Comparison of ENCODE assay signal across 9 cellular contexts in genomic region chr7:44587843-44588711, GRCh38. TPM values are rescaled to one million over a fixed set of nuclear protein-coding genes. Genes with fewer than 3 reads are reported as not detected.
DNase-seq lines count a peak whose midpoint lies in the region; ATAC-seq and TF ChIP-seq lines count a peak whose summit lies in the region.
"Had no signal": no experiment of that assay in that cellular context is flagged by ENCODE, and none has a peak within 500 bp of the region (broad histone marks: within the 10 kb centered on the region; RNA-seq: fewer than 3 reads in every experiment).

No MANE protein-coding gene starts in this region.

- H3K27me3 ChIP-seq in gastroesophageal sphincter: no peaks in the 10 kb centered on the region
- H3K27me3 ChIP-seq: SJSA1 had no signal

- TF ChIP-seq CTCF in gastroesophageal sphincter (IDR thresholded peaks at IDR 0.05): peak in 3 of 4 experiments; percentile 50 to 65 (median 59)

- no peaks in the 10 kb centered on the region for H3K4me1 Mint-ChIP-seq in activated T-helper 17 cell treated with anti-CD3 and anti-CD28 coated beads, Interleukin-2, amount 50 U/mL, for 72 hours

- intact Hi-C loops in sciatic nerve (cut with DNase I): no loop called here

- H3K27ac Mint-ChIP-seq in activated T-helper 17 cell treated with anti-CD3 and anti-CD28 coated beads, Interleukin-2, amount 50 U/mL, for 72 hours: peak overlapping the region; percentile 64

- H3K27ac ChIP-seq in gastroesophageal sphincter: no peak overlapping the region
- H3K27ac ChIP-seq: SJSA1 had no signal

- H3K9me3 Mint-ChIP-seq in activated T-helper 17 cell treated with anti-CD3 and anti-CD28 coated beads, Interleukin-2, amount 50 U/mL, for 72 hours: no peaks in the 10 kb centered on the region

- H3K9me3 ChIP-seq in gastroesophageal sphincter: no peaks in the 10 kb centered on the region
- H3K9me3 ChIP-seq: SJSA1 had no signal

- WGBS in gastroesophageal sphincter (ENCODE audit: low coverage in 1 of 2), 2 donors: 16% methylated on average over 6 of the region's 6 CpGs

- no peaks in the 10 kb centered on the region for H3K27me3 Mint-ChIP-seq in activated T-helper 17 cell treated with anti-CD3 and anti-CD28 coated beads, Interleukin-2, amount 50 U/mL, for 72 hours

- no peak for TF ChIP-seq EP300 in gastroesophageal sphincter (IDR thresholded peaks at IDR 0.05)

- no peak overlapping the region for H3K4me3 ChIP-seq in gastroesophageal sphincter
- H3K4me3 ChIP-seq: SJSA1 had no signal

- no peak overlapping the region for H3K4me3 Mint-ChIP-seq in activated T-helper 17 cell treated with anti-CD3 and anti-CD28 coated beads, Interleukin-2, amount 50 U/mL, for 72 hours

- TF ChIP-seq POLR2A in gastroesophageal sphincter (IDR thresholded peaks at IDR 0.05): no peak

- peaks cover 0 to 5% (median 0%) of the 10 kb centered on the region in 3 donors for H3K4me1 ChIP-seq in gastroesophageal sphincter

- H3K36me3 ChIP-seq in gastroesophageal sphincter: no peaks in the 10 kb centered on the region
- H3K36me3 ChIP-seq: SJSA1 had no signal

- ATAC-seq in activated T-helper 17 cell treated with anti-CD3 and anti-CD28 coated beads, Interleukin-2, amount 50 U/mL, for 72 hours (replicated peaks): peak; percentile 85
- ATAC-seq in gastroesophageal sphincter: peak; percentile 68
- peak; percentile 76 for ATAC-seq in sciatic nerve
- ATAC-seq in HG03025 (IDR thresholded peaks at IDR 0.05; ENCODE audit: low FRiP score, unreplicated experiment): no peak
- no peak for ATAC-seq in GM18861 (IDR thresholded peaks at IDR 0.05; ENCODE audit: unreplicated experiment)

- H3K36me3 Mint-ChIP-seq in activated T-helper 17 cell treated with anti-CD3 and anti-CD28 coated beads, Interleukin-2, amount 50 U/mL, for 72 hours (ENCODE audit: low read depth): no peaks in the 10 kb centered on the region

- DNase-seq in DMS153 treated with DMSO at 0.1 percent for 48 hours (lab: John Stamatoyannopoulos, UW; ENCODE audit: unreplicated experiment) (peak; percentile 55), HUDEP-2 (lab: John Stamatoyannopoulos, UW; ENCODE audit: unreplicated experiment in 76 of 76) (peak in 44 of 76 experiments; percentile 5 to 54 (median 26)), OCI-M1 (lab: John Stamatoyannopoulos, UW) (peak; percentile 74), sciatic nerve (ENCODE audit: low spot score) (no peak)

RNA-seq across cellular contexts. Expression of gene TMED4, which starts 6.0 kb away (rescaled TPM):
- 100 to 1,000 TPM in 1 of 2 donors, 10 to 100 TPM in 1; 78.2 to 103 TPM for total RNA-seq in activated T-helper 17 cell treated with anti-CD3 and anti-CD28 coated beads, Interleukin-2, amount 50 U/mL, for 72 hours
- total RNA-seq in gastroesophageal sphincter (100 to 1,000 TPM; 124 to 193 (median 160) TPM), sciatic nerve (67.9 TPM)

RNA-seq across cellular contexts. Expression of gene DDX56, which starts 14.4 kb away (rescaled TPM):
- 100 to 1,000 TPM in 1 of 2 donors, 10 to 100 TPM in 1; 80.2 to 110 TPM for total RNA-seq in activated T-helper 17 cell treated with anti-CD3 and anti-CD28 coated beads, Interleukin-2, amount 50 U/mL, for 72 hours
- total RNA-seq in gastroesophageal sphincter: 10 to 100 TPM; 34.2 to 46.4 (median 41.4) TPM
- total RNA-seq in sciatic nerve: 58.4 TPM

RNA-seq across cellular contexts. Expression of gene OGDH, which starts 18.4 kb away (rescaled TPM):
- total RNA-seq in activated T-helper 17 cell treated with anti-CD3 and anti-CD28 coated beads, Interleukin-2, amount 50 U/mL, for 72 hours: 100 to 1,000 TPM in 1 of 2 donors, 10 to 100 TPM in 1; 77.6 to 128 TPM
- total RNA-seq in gastroesophageal sphincter (100 to 1,000 TPM; 112 to 222 (median 137) TPM), sciatic nerve (91.3 TPM)

RNA-seq across cellular contexts. Expression of gene NPC1L1, which starts 46.9 kb away (rescaled TPM):
- under 1 TPM in 1 of 2 donors, not detected in 1; 0.32 TPM for total RNA-seq in activated T-helper 17 cell treated with anti-CD3 and anti-CD28 coated beads, Interleukin-2, amount 50 U/mL, for 72 hours
- under 1 TPM in 3 of 4 donors, not detected in 1; 0.08 to 0.27 (median 0.16) TPM for total RNA-seq in gastroesophageal sphincter
- 0.45 TPM for total RNA-seq in sciatic nerve
- total RNA-seq: SJSA1 had no signal

Comparison
In these comparisons a context has a peak if more than half of its experiments do, and no peak if none do; other contexts are left out.
1. ATAC-seq: peak in activated T-helper 17 cell treated with anti-CD3 and anti-CD28 coated beads, Interleukin-2, amount 50 U/mL, for 72 hours (single experiment), gastroesophageal sphincter (single experiment) and sciatic nerve (single experiment); none in HG03025 (single experiment) and GM18861 (single experiment).